Comparison of ENCODE assay signal across 29 cellular contexts in genomic region chr15:50590288-50590687, GRCh38. TPM values are rescaled to one million over a fixed set of nuclear protein-coding genes. Genes with fewer than 3 reads are reported as not detected.
"Had no signal": no experiment of that assay in that cellular context is flagged by ENCODE, and none has a peak within 500 bp of the region (broad histone marks: within the 10 kb centered on the region; RNA-seq: fewer than 3 reads in every experiment).

No MANE protein-coding gene starts in this region.

- DNase-seq: colonic mucosa; cortex of kidney; effector CD8-positive, alpha-beta T cell; effector memory CD8-positive, alpha-beta T cell; endodermal cell; esophagus squamous epithelium; foreskin fibroblast; foreskin melanocyte; gastrocnemius medialis; glutamatergic neuron; head of caudate nucleus; heart right ventricle; hippocampal formation; left cardiac atrium; left lung; left ventricle myocardium superior; lower lobe of right lung; mesenchymal stem cell; mucosa of descending colon; naive B cell; naive thymus-derived CD8-positive, alpha-beta T cell had no signal

- H3K4me1 Mint-ChIP-seq: endodermal cell, mesothelial cell of epicardium, naive B cell had no signal

- H3K27ac ChIP-seq: colonic mucosa, esophagus squamous epithelium, gastrocnemius medialis, heart right ventricle, left lung, lower lobe of right lung had no signal

- H3K27me3 Mint-ChIP-seq: dendritic cell treated with granulocyte-macrophage colony-stimulating factor and Interleukin-4, amounts not matched to agents 40 ng/mL and 50 ng/mL, for 4 days; effector memory CD8-positive, alpha-beta T cell; naive B cell; naive thymus-derived CD8-positive, alpha-beta T cell had no signal

- H3K4me3 ChIP-seq: colonic mucosa, esophagus squamous epithelium, gastrocnemius medialis, heart right ventricle, left lung, lower lobe of right lung, mucosa of descending colon had no signal

- H3K4me3 Mint-ChIP-seq: dendritic cell treated with granulocyte-macrophage colony-stimulating factor and Interleukin-4, amounts not matched to agents 40 ng/mL and 50 ng/mL, for 4 days; effector memory CD8-positive, alpha-beta T cell; endodermal cell; mesothelial cell of epicardium; naive B cell; naive thymus-derived CD8-positive, alpha-beta T cell had no signal

- H3K9me3 Mint-ChIP-seq: dendritic cell treated with granulocyte-macrophage colony-stimulating factor and Interleukin-4, amounts not matched to agents 40 ng/mL and 50 ng/mL, for 4 days; effector memory CD8-positive, alpha-beta T cell; endodermal cell; mesothelial cell of epicardium; naive B cell; naive thymus-derived CD8-positive, alpha-beta T cell had no signal

- H3K9me3 ChIP-seq: colonic mucosa, esophagus squamous epithelium, gastrocnemius medialis, heart right ventricle, left lung, lower lobe of right lung, mucosa of descending colon had no signal

- H3K4me1 ChIP-seq: colonic mucosa, esophagus squamous epithelium, gastrocnemius medialis, heart right ventricle, left lung, lower lobe of right lung had no signal

- H3K27ac Mint-ChIP-seq: dendritic cell treated with granulocyte-macrophage colony-stimulating factor and Interleukin-4, amounts not matched to agents 40 ng/mL and 50 ng/mL, for 4 days; effector memory CD8-positive, alpha-beta T cell; endodermal cell; mesothelial cell of epicardium; naive thymus-derived CD8-positive, alpha-beta T cell had no signal

- H3K27me3 ChIP-seq: colonic mucosa, esophagus squamous epithelium, gastrocnemius medialis, heart right ventricle, left lung had no signal

RNA-seq across cellular contexts. Expression of gene USP50, which starts 43.8 kb away (rescaled TPM):
- total RNA-seq: colonic mucosa; dermis microvascular lymphatic vessel endothelial cell; epithelial cell of proximal tubule; glomerular endothelial cell; kidney epithelial cell; left lung; left ventricle myocardium superior; lower leg skin; lower lobe of right lung; myocyte; naive thymus-derived CD8-positive, alpha-beta T cell had no signal
